Comparison of ENCODE assay signal across 7 cellular contexts in the genomic region with DNA sequence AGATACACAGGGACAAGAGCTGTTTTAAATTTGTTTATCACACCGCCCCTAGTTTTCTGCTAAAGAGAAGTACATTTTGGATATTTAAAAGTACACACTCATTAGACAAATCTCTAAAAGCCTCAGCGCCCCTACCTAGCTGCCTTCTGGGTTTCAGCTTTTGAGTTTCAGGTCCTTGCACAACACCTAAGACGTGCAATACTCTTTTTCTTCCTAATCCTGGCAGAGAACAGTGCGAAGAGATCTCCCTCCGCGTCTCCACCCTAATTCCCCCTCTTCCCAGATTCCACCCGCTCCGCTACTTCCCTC. TPM values are rescaled to one million over a fixed set of nuclear protein-coding genes. Genes with fewer than 3 reads are reported as not detected.
DNase-seq lines count a peak whose midpoint lies in the region; ATAC-seq and TF ChIP-seq lines count a peak whose summit lies in the region.

No MANE protein-coding gene starts in this region.

- TF ChIP-seq CTCF in HFF-Myc (IDR thresholded peaks at IDR 0.05; ENCODE audit: low read depth, low read length, missing control alignments) (no peak), thoracic aorta (IDR thresholded peaks at IDR 0.05) (no peak)

- no peak for DNase-seq in HFF-Myc (ENCODE audit: extremely low read depth, low read depth)
- no peak for DNase-seq in SJCRH30
- no peak for DNase-seq in iPS DF 6.9 (ENCODE audit: low read depth, low spot score)
- no peak for DNase-seq in thoracic aorta (ENCODE audit: low spot score)
- no peak for DNase-seq in ecto neural progenitor cell (ENCODE audit: low spot score)
- DNase-seq in AML-193 (lab: John Stamatoyannopoulos, UW), result no peak

- H3K9me3 ChIP-seq in SJCRH30 (replicated peaks) (no peaks in the 10 kb centered on the region), iPS DF 6.9 (ENCODE audit: control insufficient read depth, insufficient read depth, low read length) (no peaks in the 10 kb centered on the region), thoracic aorta (no peaks in the 10 kb centered on the region)

- H3K36me3 ChIP-seq in SJCRH30, result peaks cover 2% of the 10 kb centered on the region; the same call in 1 of the 2 replicates
- H3K36me3 ChIP-seq in iPS DF 6.9 (ENCODE audit: control insufficient read depth, insufficient read depth, low read length), result no peaks in the 10 kb centered on the region
- no peaks in the 10 kb centered on the region for H3K36me3 ChIP-seq in thoracic aorta

- WGBS in iPS DF 6.9 (ENCODE audit: insufficient coverage, insufficient read length), result no CpG with 5 or more reads among the region's 8 CpGs

- ATAC-seq in GM18867 (IDR thresholded peaks at IDR 0.05; ENCODE audit: unreplicated experiment), result peak; percentile 21
- no peak for ATAC-seq in thoracic aorta (ENCODE audit: insufficient number of reproducible peaks, low FRiP score, low read depth)

- H3K27me3 ChIP-seq in SJCRH30, result no peaks in the 10 kb centered on the region
- H3K27me3 ChIP-seq in iPS DF 6.9 (ENCODE audit: control insufficient read depth, insufficient read depth, low read length), result peaks cover 18% of the 10 kb centered on the region
- no peaks in the 10 kb centered on the region for H3K27me3 ChIP-seq in thoracic aorta (replicated peaks; ENCODE audit: insufficient read depth)

- no peak overlapping the region for H3K27ac ChIP-seq in SJCRH30
- no peak overlapping the region for H3K27ac ChIP-seq in iPS DF 6.9 (ENCODE audit: low read length)
- peak overlapping the region in 1 of 2 donors; percentile 41 for H3K27ac ChIP-seq in thoracic aorta

- H3K4me3 ChIP-seq in HFF-Myc (replicated peaks; ENCODE audit: low read depth, low read length), result peak overlapping the region; percentile 67
- H3K4me3 ChIP-seq in SJCRH30, result peak overlapping the region; percentile 84
- peak overlapping the region; percentile 38; the same call in 1 of the 2 replicates for H3K4me3 ChIP-seq in iPS DF 6.9 (ENCODE audit: low read length)
- peak overlapping the region; percentile 79 for H3K4me3 ChIP-seq in thoracic aorta

- H3K4me1 ChIP-seq in SJCRH30 (peaks cover 5% of the 10 kb centered on the region; the same call in 1 of the 2 replicates), iPS DF 6.9 (ENCODE audit: control insufficient read depth, insufficient read depth, low read length) (no peaks in the 10 kb centered on the region), thoracic aorta (ENCODE audit: control insufficient read depth in 1 of 2, low read depth in 2 of 2) (peaks cover 0 to 14% of the 10 kb centered on the region in 2 donors)

RNA-seq across cellular contexts. Expression of gene KLF5, which starts 0.4 kb away (rescaled TPM):
- 7.3 and 8.3 TPM in 2 replicates for total RNA-seq in SJCRH30 (2014; rRNA removed; shearing (Covaris generic))
- total RNA-seq in thoracic aorta, result 1 to 10 TPM; 2.6 to 6.2 TPM
